Comparison of ENCODE assay signal across 28 cellular contexts in the genomic region with DNA sequence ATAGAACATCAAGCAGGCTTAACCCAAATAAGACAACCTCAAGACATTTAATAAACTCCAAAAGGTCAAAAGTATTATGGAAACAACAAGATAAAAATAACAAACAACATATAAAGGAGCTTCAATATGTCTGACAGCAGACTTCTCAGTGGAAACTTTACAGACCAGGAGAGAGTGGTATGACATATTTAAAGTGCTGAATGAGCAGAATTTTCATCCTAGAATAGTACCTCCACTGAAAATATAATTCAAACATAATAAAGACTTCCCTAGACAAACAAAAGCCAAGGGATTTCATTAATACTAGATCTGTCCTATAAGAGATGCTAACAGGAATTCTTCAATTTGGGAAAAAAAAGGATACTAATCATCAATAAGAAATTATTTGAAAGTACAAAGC.
"Had no signal": no experiment of that assay in that cellular context is flagged by ENCODE, and none has a peak within 500 bp of the region (broad histone marks: within the 10 kb centered on the region; RNA-seq: fewer than 3 reads in every experiment).

No MANE protein-coding gene starts in this region.

- H3K4me1 ChIP-seq: neural progenitor cell, parathyroid adenoma, psoas muscle, spleen, suprapubic skin, testis, tibial artery, transverse colon, upper lobe of right lung, uterus had no signal

- H3K9ac ChIP-seq: neural progenitor cell, parathyroid adenoma had no signal

- H3K27me3 ChIP-seq: neural progenitor cell, ovary, spleen, suprapubic skin, testis, tibial artery, transverse colon, upper lobe of right lung, uterus had no signal

- H2AFZ ChIP-seq: neural progenitor cell, parathyroid adenoma had no signal

- H3K79me2 ChIP-seq: parathyroid adenoma had no signal

- H3K27ac ChIP-seq: neural progenitor cell, ovary, parathyroid adenoma, psoas muscle, skin epidermis, spleen, suprapubic skin, testis, tibial artery, transverse colon, upper lobe of right lung, uterus had no signal

- H3K36me3 ChIP-seq: neural progenitor cell, ovary, spleen, suprapubic skin, tibial artery, transverse colon, upper lobe of right lung, uterus had no signal

- ATAC-seq: natural killer cell; psoas muscle; right cardiac atrium; sciatic nerve; stimulated activated memory B cell treated with anti-CD40 and anti-IgM and Interleukin-4, amounts not matched to agents 10 μg/mL and 1 μg/mL and 100 μg/mL, for 72 hours; stimulated activated naive CD8-positive, alpha-beta T cell treated with anti-CD3 and anti-CD28 coated beads, Interleukin-15, amount 100 ng/mL, for 72 hours; stimulated activated naive CD8-positive, alpha-beta T cell treated with anti-CD3 and anti-CD28 coated beads, Interleukin-15, Interleukin-2, amounts not matched to agents 100 U/mL and 50 U/mL, for 24 hours; upper lobe of right lung had no signal

- H3K4me2 ChIP-seq: neural progenitor cell, smooth muscle cell had no signal

- DNase-seq: natural killer cell; occipital lobe; ovary; posterior cingulate gyrus; psoas muscle; right cardiac atrium; spleen; stimulated activated CD4-positive, alpha-beta T cell treated with anti-CD3 and anti-CD28 coated beads, Interleukin-12 subunit alpha, Interleukin-12 subunit beta, amount 100 ng/mL, for 4 hours; stimulated activated CD4-positive, alpha-beta T cell treated with anti-CD3 and anti-CD28 coated beads, Interleukin-1b, Interleukin-23, amount 100 ng/mL, for 48 hours; stimulated activated CD4-positive, alpha-beta T cell treated with anti-CD3 and anti-CD28 coated beads, Interleukin-4, amount 100 ng/mL, for 1 hour; stimulated activated CD4-positive, alpha-beta T cell treated with anti-CD3 and anti-CD28 coated beads, Interleukin-4, amount 100 ng/mL, for 4 hours; stimulated activated CD8-positive, alpha-beta memory T cell treated with anti-CD3 and anti-CD28 coated beads, Interleukin-4, amount 100 ng/mL, for 48 hours; stimulated activated naive CD4-positive, alpha-beta T cell; stimulated activated naive CD8-positive, alpha-beta T cell treated with anti-CD3 and anti-CD28 coated beads, Interleukin-15, amount 100 ng/mL, for 72 hours; stimulated activated naive CD8-positive, alpha-beta T cell treated with anti-CD3 and anti-CD28 coated beads, Interleukin-15, Interleukin-2, amounts not matched to agents 100 U/mL and 50 U/mL, for 24 hours; substantia nigra; testis; tibial artery; transverse colon; upper lobe of right lung; uterus had no signal

- H3K9me3 ChIP-seq: ovary, psoas muscle, testis, transverse colon, upper lobe of right lung, uterus had no signal

- H3K4me3 ChIP-seq: neural progenitor cell, ovary, psoas muscle, skin epidermis, smooth muscle cell, spleen, suprapubic skin, testis, tibial artery, transverse colon, upper lobe of right lung, uterus had no signal
